8 cellular contexts compared by ENCODE assay signal in genomic region chr1:172135076-172135672, GRCh38.
A peak's percentile ranks its signal among the peaks of the same experiment; 100 is the strongest.
DNase-seq lines count a peak whose midpoint lies in the region; ATAC-seq, FAIRE-seq and TF ChIP-seq lines count a peak whose summit lies in the region.

No MANE protein-coding gene starts in this region.

- TF ChIP-seq EP300 in A549 (IDR thresholded peaks at IDR 0.05), result no peak

- CTCF ChIA-PET in A549 (lab: Yijun Ruan, JAX), result interaction anchor here (1.6 kb wide), 1 partner anchor 264 kb away, joined by 3 read pairs; no protein-coding TSS in a partner anchor

- H3K27me3 ChIP-seq in SJSA1 (replicated peaks) (no peaks in the 10 kb centered on the region), foreskin keratinocyte (no peaks in the 10 kb centered on the region)

- H3K4me1 ChIP-seq in A549 (peaks cover 5% of the 10 kb centered on the region; the same call in 2 of the 3 replicates), SJSA1 (replicated peaks) (peaks cover 45% of the 10 kb centered on the region), foreskin keratinocyte (peaks cover 12% of the 10 kb centered on the region)

- peak; percentile 8 to 37 for DNase-seq in A549 (ENCODE audit: low read depth in 1 of 2, low spot score in 1 of 2)
- no peak for DNase-seq in SJSA1 (ENCODE audit: low read depth in 1 of 2, low spot score in 2 of 2)
- no peak for DNase-seq in foreskin keratinocyte
- DNase-seq in urothelium cell line (ENCODE audit: low spot score), result no peak
- no peak for DNase-seq in NCI-H1436 treated with DMSO at 0.1 percent for 48 hours (lab: John Stamatoyannopoulos, UW)
- DNase-seq in NCI-H2196 (lab: John Stamatoyannopoulos, UW; ENCODE audit: unreplicated experiment), result no peak

- H3K9me3 ChIP-seq in A549 (no peaks in the 10 kb centered on the region), SJSA1 (replicated peaks) (no peaks in the 10 kb centered on the region)

- H3K27ac ChIP-seq in A549, result no peak overlapping the region
- H3K27ac ChIP-seq in SJSA1, result peak overlapping the region; percentile 73
- H3K27ac ChIP-seq in foreskin keratinocyte, result no peak overlapping the region

- peaks cover 19% of the 10 kb centered on the region for H3K36me3 ChIP-seq in SJSA1

- FAIRE-seq in A549 (lab: Jason Lieb, UNC), result no peak
- FAIRE-seq in urothelium cell line (lab: Jason Lieb, UNC), result peak; percentile 13

- ATAC-seq in A549 (no peak), foreskin keratinocyte (no peak)
- ATAC-seq in activated CD4-positive, CD25-positive, alpha-beta regulatory T cell treated with anti-CD3 and anti-CD28 coated beads, Interleukin-2, amount 50 U/mL, for 24 hours, result no peak

- no peak for TF ChIP-seq POLR2A in A549 (IDR thresholded peaks at IDR 0.05; ENCODE audit: low read length)

- TF ChIP-seq CTCF in A549 (IDR thresholded peaks at IDR 0.05) (peak; percentile 29), GM12875 (IDR thresholded peaks at IDR 0.05; ENCODE audit: borderline replicate concordance, insufficient read depth, low read depth, low read length) (peak; percentile 57; the same call in 1 of the 2 replicates), foreskin keratinocyte (conservative IDR thresholded peaks at IDR 0.05) (peak; percentile 53)

- peak in 1 of 2 experiments; percentile 44; a peak in 2 of 5 replicates for TF ChIP-seq RAD21 in A549 (conservative IDR thresholded peaks at IDR 0.05 in 1 of 2, IDR thresholded peaks at IDR 0.05 in 1 of 2)

- H3K4me3 ChIP-seq in A549 (no peak overlapping the region), GM12875 (ENCODE audit: low read depth, low read length) (no peak overlapping the region), SJSA1 (no peak overlapping the region)

- H3K4me2 ChIP-seq in A549, result no peak overlapping the region

- POLR2A ChIA-PET in A549 (lab: Yijun Ruan, JAX), result no interaction called here

- 63% methylated on average over 2 of the region's 2 CpGs for WGBS in A549 (ENCODE audit: missing lambda C conversion rate)

TF ChIP-seq in A549, 52 proteins besides CTCF, POLR2A, EP300 and RAD21:
- TF ChIP-seq ZSCAN20 (CRISPR knock-in tag; IDR thresholded peaks at IDR 0.05) (no peak), E2F6 (IDR thresholded peaks at IDR 0.05; ENCODE audit: borderline replicate concordance, low read depth) (no peak)

Comparison
In these comparisons a context has a peak if more than half of its experiments do, and no peak if none do; other contexts are left out.
1. DNase-seq: peak in A549 (2 of 2); none in SJSA1 (0 of 2), foreskin keratinocyte (0 of 2), urothelium cell line (single experiment), NCI-H1436 treated with DMSO at 0.1 percent for 48 hours (single experiment) and NCI-H2196 (single experiment).
2. Peak in every context shown above with its lines, with median percentiles within 50 percentile points of each other: CTCF ChIP-seq.